Comparison of ENCODE assay signal across 40 cellular contexts in the genomic region with DNA sequence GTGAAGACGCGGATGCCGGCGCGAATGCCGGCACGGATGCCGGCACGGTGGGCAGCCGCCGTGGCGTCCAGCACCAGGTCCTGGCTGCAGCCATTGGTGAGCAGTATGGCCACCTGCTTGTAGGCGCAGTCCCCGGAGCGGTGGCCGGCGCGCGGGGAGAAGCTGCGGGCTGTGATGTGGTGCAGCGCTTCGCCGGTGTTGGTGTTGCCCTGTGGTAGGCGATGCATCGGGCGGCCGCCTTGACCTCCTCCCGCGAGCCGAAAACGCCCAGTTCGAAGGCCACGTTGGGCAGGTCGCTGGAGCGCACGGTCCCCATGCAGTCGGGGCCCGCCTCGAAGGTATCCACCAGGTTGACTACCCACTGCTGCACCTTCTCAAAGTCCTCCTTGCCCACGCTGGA.
"Had no signal": no experiment of that assay in that cellular context is flagged by ENCODE, and none has a peak within 500 bp of the region (broad histone marks: within the 10 kb centered on the region; RNA-seq: fewer than 3 reads in every experiment).

No MANE protein-coding gene starts in this region.

- H3K4me2 ChIP-seq: SK-N-SH had no signal

- H3K9me3 ChIP-seq: body of pancreas, breast epithelium, MG63, Peyer's patch, SJSA1, SK-N-SH had no signal

- H3K9me3 Mint-ChIP-seq: activated naive CD8-positive, alpha-beta T cell treated with anti-CD3 and anti-CD28 coated beads, Interleukin-2, amount 10 ng/mL, durations not matched to agents 7 days and 5 days; activated T-cell treated with anti-CD3 and anti-CD28 coated beads, Interleukin-2, amount 50 U/mL, for 24 hours; activated T-helper 2 cell treated with anti-CD3 and anti-CD28 coated beads, Interferon-gamma antibody, Interleukin-2, Interleukin-4, amounts not matched to agents 10 μg/mL and 5 μg/mL and 100 μg/mL, durations not matched to agents 14 hours and 24 hours and 36 hours; T-helper 2 cell treated with Interferon-gamma antibody and Interleukin-4, amounts not matched to agents 5 μg/mL and 100 μg/mL, for 36 hours had no signal

- H3K4me1 ChIP-seq: breast epithelium had no signal

- H3K27me3 ChIP-seq: body of pancreas, MG63, Peyer's patch, SJSA1 had no signal

- H3K27me3 Mint-ChIP-seq: activated CD4-positive, alpha-beta T cell treated with anti-CD3 and anti-CD28 coated beads for 36 hours; activated CD4-positive, alpha-beta T cell treated with anti-CD3 and anti-CD28 coated beads, Interleukin-2, amount 10 ng/mL, durations not matched to agents 7 days and 5 days; activated naive CD4-positive, alpha-beta T cell treated with anti-CD3 and anti-CD28 coated beads, Interleukin-2, amount 50 U/mL, for 24 hours; activated naive CD8-positive, alpha-beta T cell treated with anti-CD3 and anti-CD28 coated beads, Interleukin-2, amount 10 ng/mL, durations not matched to agents 7 days and 5 days; activated T-cell treated with anti-CD3 and anti-CD28 coated beads, Interleukin-2, amount 50 U/mL, for 24 hours had no signal

- H3K9ac ChIP-seq: SK-N-SH had no signal

- H3K36me3 ChIP-seq: breast epithelium, MG63, SJSA1 had no signal

- H3K27ac ChIP-seq: body of pancreas, breast epithelium, Peyer's patch, SJSA1 had no signal

- FAIRE-seq: astrocyte, TTC549 had no signal

- H3K9me2 ChIP-seq: SK-N-SH had no signal

- ATAC-seq: activated CD4-positive, alpha-beta T cell treated with anti-CD3 and anti-CD28 coated beads for 36 hours; activated CD4-positive, CD25-positive, alpha-beta regulatory T cell treated with anti-CD3 and anti-CD28 coated beads, Interleukin-2, amount 50 U/mL, for 24 hours; activated CD8-positive, alpha-beta T cell treated with anti-CD3 and anti-CD28 coated beads, Interleukin-2, amount 10 ng/mL, durations not matched to agents 7 days and 5 days; body of pancreas; PC-3 had no signal

- H3K27ac Mint-ChIP-seq: activated CD4-positive, alpha-beta T cell treated with anti-CD3 and anti-CD28 coated beads for 36 hours; activated CD4-positive, alpha-beta T cell treated with anti-CD3 and anti-CD28 coated beads, Interleukin-2, amount 10 ng/mL, durations not matched to agents 7 days and 5 days; activated CD8-positive, alpha-beta T cell treated with anti-CD3 and anti-CD28 coated beads, Interleukin-2, amount 10 ng/mL, durations not matched to agents 7 days and 5 days; activated naive CD4-positive, alpha-beta T cell treated with anti-CD3 and anti-CD28 coated beads, Interleukin-2, amount 50 U/mL, for 24 hours; activated naive CD8-positive, alpha-beta T cell treated with anti-CD3 and anti-CD28 coated beads, Interleukin-2, amount 10 ng/mL, durations not matched to agents 7 days and 5 days; activated T-cell treated with anti-CD3 and anti-CD28 coated beads, Interleukin-2, amount 50 U/mL, for 24 hours; activated T-helper 2 cell treated with anti-CD3 and anti-CD28 coated beads, Interferon-gamma antibody, Interleukin-2, Interleukin-4, amounts not matched to agents 10 μg/mL and 5 μg/mL and 100 μg/mL, durations not matched to agents 14 hours and 24 hours and 36 hours; T-helper 1 cell treated with Interleukin-12 subunit alpha and Interleukin-12 subunit beta and Interleukin-4 antibody, amounts not matched to agents 30 μg/mL and 1 μg/mL, for 36 hours; T-helper 2 cell treated with Interferon-gamma antibody and Interleukin-4, amounts not matched to agents 5 μg/mL and 100 μg/mL, for 36 hours had no signal

- DNase-seq: activated CD4-positive, alpha-beta T cell treated with anti-CD3 and anti-CD28 coated beads for 36 hours; activated CD4-positive, alpha-beta T cell treated with anti-CD3 and anti-CD28 coated beads, Interleukin-2, amount 10 ng/mL, durations not matched to agents 7 days and 5 days; activated CD4-positive, alpha-beta T cell treated with anti-CD3 and anti-CD28 coated beads, Interleukin-2, amount 50 U/mL, for 48 hours; activated CD8-positive, alpha-beta T cell treated with anti-CD3 and anti-CD28 coated beads, Interleukin-2, amount 10 ng/mL, durations not matched to agents 7 days and 5 days; activated gamma-delta T cell; activated naive CD4-positive, alpha-beta T cell treated with Interleukin-2 at 50 U/mL for 16 hours; activated naive CD8-positive, alpha-beta T cell treated with anti-CD3 and anti-CD28 coated beads, Interleukin-2, amount 10 ng/mL, durations not matched to agents 7 days and 5 days; activated T-cell treated with anti-CD3 and anti-CD28 coated beads, Interleukin-2, amount 50 U/mL, for 24 hours; amygdala; body of pancreas; Kasumi-1; KG1; MG63; MV-4-11; NCI-H1092; NCI-H1417; NCI-H146; NCI-H187; NCI-H2029 treated with DMSO at 0.1 percent for 48 hours; NCI-H2107; NCI-H2171 treated with DMSO at 0.1 percent for 48 hours; NCI-H226; NCI-H446 treated with DMSO at 0.1 percent for 48 hours; NCI-H524; NCI-H69; NK-92 treated with Interleukin-12 subunit alpha and Interleukin-12 subunit beta, amount 100 ng/mL, for 24 hours; PC-3; Peyer's patch; RPMI8226; SHP77 treated with DMSO at 0.1 percent for 48 hours; SK-N-SH had no signal

- H3K4me3 Mint-ChIP-seq: activated CD4-positive, alpha-beta T cell treated with anti-CD3 and anti-CD28 coated beads for 36 hours; activated CD4-positive, alpha-beta T cell treated with anti-CD3 and anti-CD28 coated beads, Interleukin-2, amount 10 ng/mL, durations not matched to agents 7 days and 5 days; activated CD8-positive, alpha-beta T cell treated with anti-CD3 and anti-CD28 coated beads, Interleukin-2, amount 10 ng/mL, durations not matched to agents 7 days and 5 days; activated naive CD4-positive, alpha-beta T cell treated with anti-CD3 and anti-CD28 coated beads, Interleukin-2, amount 50 U/mL, for 24 hours; activated naive CD8-positive, alpha-beta T cell treated with anti-CD3 and anti-CD28 coated beads, Interleukin-2, amount 10 ng/mL, durations not matched to agents 7 days and 5 days; activated T-cell treated with anti-CD3 and anti-CD28 coated beads, Interleukin-2, amount 50 U/mL, for 24 hours; T-helper 1 cell treated with Interleukin-12 subunit alpha and Interleukin-12 subunit beta and Interleukin-4 antibody, amounts not matched to agents 30 μg/mL and 1 μg/mL, for 36 hours; T-helper 2 cell treated with Interferon-gamma antibody and Interleukin-4, amounts not matched to agents 5 μg/mL and 100 μg/mL, for 36 hours had no signal

- H3K4me3 ChIP-seq: body of pancreas, breast epithelium, MG63, Peyer's patch, SJSA1 had no signal
